ENCODE assay signal across 2 cellular contexts in the genomic region with DNA sequence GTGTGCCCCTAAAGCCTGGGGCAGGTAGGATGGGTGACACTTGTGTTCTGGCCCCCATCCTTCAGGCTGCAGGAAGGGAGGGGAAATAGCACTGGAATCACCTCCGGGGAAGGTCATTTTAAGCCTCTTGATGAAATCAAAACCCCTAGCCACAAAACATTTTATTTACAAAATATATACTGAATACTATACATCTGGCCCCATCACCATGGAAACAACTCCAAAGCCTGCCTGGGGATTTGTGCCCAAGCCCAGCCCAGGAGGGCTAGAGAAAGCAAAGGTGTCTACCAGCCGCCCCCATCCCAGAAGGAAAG.
TF ChIP-seq lines count a peak whose summit lies in the region.

No MANE protein-coding gene starts in this region.

TF ChIP-seq in GM23338, 12 proteins besides CTCF, POLR2A, EP300 and RAD21 (continues in another document):
- TF ChIP-seq, protein P1, sequence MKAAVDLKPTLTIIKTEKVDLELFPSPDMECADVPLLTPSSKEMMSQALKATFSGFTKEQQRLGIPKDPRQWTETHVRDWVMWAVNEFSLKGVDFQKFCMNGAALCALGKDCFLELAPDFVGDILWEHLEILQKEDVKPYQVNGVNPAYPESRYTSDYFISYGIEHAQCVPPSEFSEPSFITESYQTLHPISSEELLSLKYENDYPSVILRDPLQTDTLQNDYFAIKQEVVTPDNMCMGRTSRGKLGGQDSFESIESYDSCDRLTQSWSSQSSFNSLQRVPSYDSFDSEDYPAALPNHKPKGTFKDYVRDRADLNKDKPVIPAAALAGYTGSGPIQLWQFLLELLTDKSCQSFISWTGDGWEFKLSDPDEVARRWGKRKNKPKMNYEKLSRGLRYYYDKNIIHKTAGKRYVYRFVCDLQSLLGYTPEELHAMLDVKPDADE (IDR thresholded peaks at IDR 0.05), result no peak
- TF ChIP-seq ZNF114 (CRISPR knock-in tag; IDR thresholded peaks at IDR 0.05) (no peak), POLR2AphosphoS5 (IDR thresholded peaks at IDR 0.05; ENCODE audit: low read depth) (no peak), JUNB (IDR thresholded peaks at IDR 0.05; ENCODE audit: unreplicated experiment) (no peak), EZH2phosphoT487 (IDR thresholded peaks at IDR 0.05; ENCODE audit: unreplicated experiment) (no peak), EZH2 (IDR thresholded peaks at IDR 0.05; ENCODE audit: low read depth, unreplicated experiment) (no peak), STAT1 (IDR thresholded peaks at IDR 0.05; ENCODE audit: unreplicated experiment) (no peak), CREB1 (CRISPR knock-in tag; IDR thresholded peaks at IDR 0.05; ENCODE audit: low read depth) (no peak), NANOG (IDR thresholded peaks at IDR 0.05; ENCODE audit: borderline replicate concordance) (no peak)
- TF ChIP-seq, protein P2, sequence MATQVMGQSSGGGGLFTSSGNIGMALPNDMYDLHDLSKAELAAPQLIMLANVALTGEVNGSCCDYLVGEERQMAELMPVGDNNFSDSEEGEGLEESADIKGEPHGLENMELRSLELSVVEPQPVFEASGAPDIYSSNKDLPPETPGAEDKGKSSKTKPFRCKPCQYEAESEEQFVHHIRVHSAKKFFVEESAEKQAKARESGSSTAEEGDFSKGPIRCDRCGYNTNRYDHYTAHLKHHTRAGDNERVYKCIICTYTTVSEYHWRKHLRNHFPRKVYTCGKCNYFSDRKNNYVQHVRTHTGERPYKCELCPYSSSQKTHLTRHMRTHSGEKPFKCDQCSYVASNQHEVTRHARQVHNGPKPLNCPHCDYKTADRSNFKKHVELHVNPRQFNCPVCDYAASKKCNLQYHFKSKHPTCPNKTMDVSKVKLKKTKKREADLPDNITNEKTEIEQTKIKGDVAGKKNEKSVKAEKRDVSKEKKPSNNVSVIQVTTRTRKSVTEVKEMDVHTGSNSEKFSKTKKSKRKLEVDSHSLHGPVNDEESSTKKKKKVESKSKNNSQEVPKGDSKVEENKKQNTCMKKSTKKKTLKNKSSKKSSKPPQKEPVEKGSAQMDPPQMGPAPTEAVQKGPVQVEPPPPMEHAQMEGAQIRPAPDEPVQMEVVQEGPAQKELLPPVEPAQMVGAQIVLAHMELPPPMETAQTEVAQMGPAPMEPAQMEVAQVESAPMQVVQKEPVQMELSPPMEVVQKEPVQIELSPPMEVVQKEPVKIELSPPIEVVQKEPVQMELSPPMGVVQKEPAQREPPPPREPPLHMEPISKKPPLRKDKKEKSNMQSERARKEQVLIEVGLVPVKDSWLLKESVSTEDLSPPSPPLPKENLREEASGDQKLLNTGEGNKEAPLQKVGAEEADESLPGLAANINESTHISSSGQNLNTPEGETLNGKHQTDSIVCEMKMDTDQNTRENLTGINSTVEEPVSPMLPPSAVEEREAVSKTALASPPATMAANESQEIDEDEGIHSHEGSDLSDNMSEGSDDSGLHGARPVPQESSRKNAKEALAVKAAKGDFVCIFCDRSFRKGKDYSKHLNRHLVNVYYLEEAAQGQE (IDR thresholded peaks at IDR 0.05; ENCODE audit: unreplicated experiment), result no peak
- TF ChIP-seq, protein P3, sequence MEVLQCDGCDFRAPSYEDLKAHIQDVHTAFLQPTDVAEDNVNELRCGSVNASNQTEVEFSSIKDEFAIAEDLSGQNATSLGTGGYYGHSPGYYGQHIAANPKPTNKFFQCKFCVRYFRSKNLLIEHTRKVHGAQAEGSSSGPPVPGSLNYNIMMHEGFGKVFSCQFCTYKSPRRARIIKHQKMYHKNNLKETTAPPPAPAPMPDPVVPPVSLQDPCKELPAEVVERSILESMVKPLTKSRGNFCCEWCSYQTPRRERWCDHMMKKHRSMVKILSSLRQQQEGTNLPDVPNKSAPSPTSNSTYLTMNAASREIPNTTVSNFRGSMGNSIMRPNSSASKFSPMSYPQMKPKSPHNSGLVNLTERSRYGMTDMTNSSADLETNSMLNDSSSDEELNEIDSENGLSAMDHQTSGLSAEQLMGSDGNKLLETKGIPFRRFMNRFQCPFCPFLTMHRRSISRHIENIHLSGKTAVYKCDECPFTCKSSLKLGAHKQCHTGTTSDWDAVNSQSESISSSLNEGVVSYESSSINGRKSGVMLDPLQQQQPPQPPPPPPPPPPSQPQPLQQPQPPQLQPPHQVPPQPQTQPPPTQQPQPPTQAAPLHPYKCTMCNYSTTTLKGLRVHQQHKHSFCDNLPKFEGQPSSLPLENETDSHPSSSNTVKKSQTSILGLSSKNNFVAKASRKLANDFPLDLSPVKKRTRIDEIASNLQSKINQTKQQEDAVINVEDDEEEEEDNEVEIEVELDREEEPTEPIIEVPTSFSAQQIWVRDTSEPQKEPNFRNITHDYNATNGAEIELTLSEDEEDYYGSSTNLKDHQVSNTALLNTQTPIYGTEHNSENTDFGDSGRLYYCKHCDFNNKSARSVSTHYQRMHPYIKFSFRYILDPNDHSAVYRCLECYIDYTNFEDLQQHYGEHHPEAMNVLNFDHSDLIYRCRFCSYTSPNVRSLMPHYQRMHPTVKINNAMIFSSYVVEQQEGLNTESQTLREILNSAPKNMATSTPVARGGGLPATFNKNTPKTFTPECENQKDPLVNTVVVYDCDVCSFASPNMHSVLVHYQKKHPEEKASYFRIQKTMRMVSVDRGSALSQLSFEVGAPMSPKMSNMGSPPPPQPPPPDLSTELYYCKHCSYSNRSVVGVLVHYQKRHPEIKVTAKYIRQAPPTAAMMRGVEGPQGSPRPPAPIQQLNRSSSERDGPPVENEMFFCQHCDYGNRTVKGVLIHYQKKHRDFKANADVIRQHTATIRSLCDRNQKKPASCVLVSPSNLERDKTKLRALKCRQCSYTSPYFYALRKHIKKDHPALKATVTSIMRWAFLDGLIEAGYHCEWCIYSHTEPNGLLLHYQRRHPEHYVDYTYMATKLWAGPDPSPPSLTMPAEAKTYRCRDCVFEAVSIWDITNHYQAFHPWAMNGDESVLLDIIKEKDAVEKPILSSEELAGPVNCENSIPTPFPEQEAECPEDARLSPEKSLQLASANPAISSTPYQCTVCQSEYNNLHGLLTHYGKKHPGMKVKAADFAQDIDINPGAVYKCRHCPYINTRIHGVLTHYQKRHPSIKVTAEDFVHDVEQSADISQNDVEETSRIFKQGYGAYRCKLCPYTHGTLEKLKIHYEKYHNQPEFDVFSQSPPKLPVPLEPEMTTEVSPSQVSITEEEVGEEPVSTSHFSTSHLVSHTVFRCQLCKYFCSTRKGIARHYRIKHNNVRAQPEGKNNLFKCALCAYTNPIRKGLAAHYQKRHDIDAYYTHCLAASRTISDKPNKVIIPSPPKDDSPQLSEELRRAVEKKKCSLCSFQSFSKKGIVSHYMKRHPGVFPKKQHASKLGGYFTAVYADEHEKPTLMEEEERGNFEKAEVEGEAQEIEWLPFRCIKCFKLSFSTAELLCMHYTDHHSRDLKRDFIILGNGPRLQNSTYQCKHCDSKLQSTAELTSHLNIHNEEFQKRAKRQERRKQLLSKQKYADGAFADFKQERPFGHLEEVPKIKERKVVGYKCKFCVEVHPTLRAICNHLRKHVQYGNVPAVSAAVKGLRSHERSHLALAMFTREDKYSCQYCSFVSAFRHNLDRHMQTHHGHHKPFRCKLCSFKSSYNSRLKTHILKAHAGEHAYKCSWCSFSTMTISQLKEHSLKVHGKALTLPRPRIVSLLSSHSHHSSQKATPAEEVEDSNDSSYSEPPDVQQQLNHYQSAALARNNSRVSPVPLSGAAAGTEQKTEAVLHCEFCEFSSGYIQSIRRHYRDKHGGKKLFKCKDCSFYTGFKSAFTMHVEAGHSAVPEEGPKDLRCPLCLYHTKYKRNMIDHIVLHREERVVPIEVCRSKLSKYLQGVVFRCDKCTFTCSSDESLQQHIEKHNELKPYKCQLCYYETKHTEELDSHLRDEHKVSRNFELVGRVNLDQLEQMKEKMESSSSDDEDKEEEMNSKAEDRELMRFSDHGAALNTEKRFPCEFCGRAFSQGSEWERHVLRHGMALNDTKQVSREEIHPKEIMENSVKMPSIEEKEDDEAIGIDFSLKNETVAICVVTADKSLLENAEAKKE (CRISPR knock-in tag; IDR thresholded peaks at IDR 0.05), result no peak

TF ChIP-seq in K562, 482 proteins besides CTCF, POLR2A, EP300 and RAD21 (continues in another document):
- TF ChIP-seq, protein P4, sequence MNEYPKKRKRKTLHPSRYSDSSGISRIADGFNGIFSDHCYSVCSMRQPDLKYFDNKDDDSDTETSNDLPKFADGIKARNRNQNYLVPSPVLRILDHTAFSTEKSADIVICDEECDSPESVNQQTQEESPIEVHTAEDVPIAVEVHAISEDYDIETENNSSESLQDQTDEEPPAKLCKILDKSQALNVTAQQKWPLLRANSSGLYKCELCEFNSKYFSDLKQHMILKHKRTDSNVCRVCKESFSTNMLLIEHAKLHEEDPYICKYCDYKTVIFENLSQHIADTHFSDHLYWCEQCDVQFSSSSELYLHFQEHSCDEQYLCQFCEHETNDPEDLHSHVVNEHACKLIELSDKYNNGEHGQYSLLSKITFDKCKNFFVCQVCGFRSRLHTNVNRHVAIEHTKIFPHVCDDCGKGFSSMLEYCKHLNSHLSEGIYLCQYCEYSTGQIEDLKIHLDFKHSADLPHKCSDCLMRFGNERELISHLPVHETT (CRISPR knock-in tag; conservative IDR thresholded peaks at IDR 0.05 in 1 of 2, IDR thresholded peaks at IDR 0.05 in 1 of 2), result no peak
- TF ChIP-seq RFX1 (IDR thresholded peaks at IDR 0.05) (peak; percentile 88), SMARCB1 (IDR thresholded peaks at IDR 0.05; ENCODE audit: insufficient read length, low read depth) (no peak), ZNF583 (CRISPR knock-in tag; IDR thresholded peaks at IDR 0.05) (no peak), ZNF444 (CRISPR knock-in tag; IDR thresholded peaks at IDR 0.05) (no peak), LCOR (CRISPR knock-in tag; IDR thresholded peaks at IDR 0.05) (no peak), CCNT2 (IDR thresholded peaks at IDR 0.05; ENCODE audit: borderline replicate concordance, extremely low read depth, insufficient read length, low read depth, low read length) (no peak), KDM5B (IDR thresholded peaks at IDR 0.05; ENCODE audit: insufficient replicate concordance, low read depth, low read length) (no peak), FOXK1 (CRISPR knock-in tag; IDR thresholded peaks at IDR 0.05; ENCODE audit: borderline replicate concordance) (0 out of 2 replicates have a peak, but pooled peaks have one; percentile 31), RCOR1 (IDR thresholded peaks at IDR 0.05; ENCODE audit: borderline replicate concordance in 1 of 2, low read depth in 2 of 2, low read length in 2 of 2) (0 out of 4 replicates have a peak, but pooled peaks of 1 of the 2 experiments have one; percentile 8), GABPB1 (CRISPR knock-in tag; IDR thresholded peaks at IDR 0.05) (0 out of 2 replicates have a peak, but pooled peaks have one; percentile 58), SRSF3 (IDR thresholded peaks at IDR 0.05; ENCODE audit: insufficient read depth, low read length) (no peak), IFI16 (CRISPR knock-in tag; IDR thresholded peaks at IDR 0.05) (no peak)
- TF ChIP-seq, protein P5, sequence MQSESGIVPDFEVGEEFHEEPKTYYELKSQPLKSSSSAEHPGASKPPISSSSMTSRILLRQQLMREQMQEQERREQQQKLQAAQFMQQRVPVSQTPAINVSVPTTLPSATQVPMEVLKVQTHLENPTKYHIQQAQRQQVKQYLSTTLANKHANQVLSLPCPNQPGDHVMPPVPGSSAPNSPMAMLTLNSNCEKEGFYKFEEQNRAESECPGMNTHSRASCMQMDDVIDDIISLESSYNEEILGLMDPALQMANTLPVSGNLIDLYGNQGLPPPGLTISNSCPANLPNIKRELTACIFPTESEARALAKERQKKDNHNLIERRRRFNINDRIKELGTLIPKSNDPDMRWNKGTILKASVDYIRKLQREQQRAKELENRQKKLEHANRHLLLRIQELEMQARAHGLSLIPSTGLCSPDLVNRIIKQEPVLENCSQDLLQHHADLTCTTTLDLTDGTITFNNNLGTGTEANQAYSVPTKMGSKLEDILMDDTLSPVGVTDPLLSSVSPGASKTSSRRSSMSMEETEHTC (IDR thresholded peaks at IDR 0.05), result no peak
- TF ChIP-seq, protein P6, sequence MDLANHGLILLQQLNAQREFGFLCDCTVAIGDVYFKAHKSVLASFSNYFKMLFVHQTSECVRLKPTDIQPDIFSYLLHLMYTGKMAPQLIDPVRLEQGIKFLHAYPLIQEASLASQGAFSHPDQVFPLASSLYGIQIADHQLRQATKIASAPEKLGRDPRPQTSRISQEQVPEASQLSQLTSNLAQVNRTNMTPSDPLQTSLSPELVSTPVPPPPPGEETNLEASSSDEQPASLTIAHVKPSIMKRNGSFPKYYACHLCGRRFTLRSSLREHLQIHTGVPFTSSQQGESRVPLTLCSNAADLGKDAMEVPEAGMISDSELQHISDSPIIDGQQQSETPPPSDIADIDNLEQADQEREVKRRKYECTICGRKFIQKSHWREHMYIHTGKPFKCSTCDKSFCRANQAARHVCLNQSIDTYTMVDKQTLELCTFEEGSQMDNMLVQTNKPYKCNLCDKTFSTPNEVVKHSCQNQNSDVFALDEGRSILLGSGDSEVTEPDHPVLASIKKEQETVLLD (IDR thresholded peaks at IDR 0.05), result no peak
- TF ChIP-seq, protein P7, sequence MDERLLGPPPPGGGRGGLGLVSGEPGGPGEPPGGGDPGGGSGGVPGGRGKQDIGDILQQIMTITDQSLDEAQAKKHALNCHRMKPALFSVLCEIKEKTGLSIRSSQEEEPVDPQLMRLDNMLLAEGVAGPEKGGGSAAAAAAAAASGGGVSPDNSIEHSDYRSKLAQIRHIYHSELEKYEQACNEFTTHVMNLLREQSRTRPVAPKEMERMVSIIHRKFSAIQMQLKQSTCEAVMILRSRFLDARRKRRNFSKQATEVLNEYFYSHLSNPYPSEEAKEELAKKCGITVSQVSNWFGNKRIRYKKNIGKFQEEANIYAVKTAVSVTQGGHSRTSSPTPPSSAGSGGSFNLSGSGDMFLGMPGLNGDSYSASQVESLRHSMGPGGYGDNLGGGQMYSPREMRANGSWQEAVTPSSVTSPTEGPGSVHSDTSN (CRISPR knock-in tag; IDR thresholded peaks at IDR 0.05; ENCODE audit: low read depth), result no peak
- TF ChIP-seq, protein P7 (tag; conservative IDR thresholded peaks at IDR 0.05; ENCODE audit: low read depth), result no peak
- TF ChIP-seq, protein P8, sequence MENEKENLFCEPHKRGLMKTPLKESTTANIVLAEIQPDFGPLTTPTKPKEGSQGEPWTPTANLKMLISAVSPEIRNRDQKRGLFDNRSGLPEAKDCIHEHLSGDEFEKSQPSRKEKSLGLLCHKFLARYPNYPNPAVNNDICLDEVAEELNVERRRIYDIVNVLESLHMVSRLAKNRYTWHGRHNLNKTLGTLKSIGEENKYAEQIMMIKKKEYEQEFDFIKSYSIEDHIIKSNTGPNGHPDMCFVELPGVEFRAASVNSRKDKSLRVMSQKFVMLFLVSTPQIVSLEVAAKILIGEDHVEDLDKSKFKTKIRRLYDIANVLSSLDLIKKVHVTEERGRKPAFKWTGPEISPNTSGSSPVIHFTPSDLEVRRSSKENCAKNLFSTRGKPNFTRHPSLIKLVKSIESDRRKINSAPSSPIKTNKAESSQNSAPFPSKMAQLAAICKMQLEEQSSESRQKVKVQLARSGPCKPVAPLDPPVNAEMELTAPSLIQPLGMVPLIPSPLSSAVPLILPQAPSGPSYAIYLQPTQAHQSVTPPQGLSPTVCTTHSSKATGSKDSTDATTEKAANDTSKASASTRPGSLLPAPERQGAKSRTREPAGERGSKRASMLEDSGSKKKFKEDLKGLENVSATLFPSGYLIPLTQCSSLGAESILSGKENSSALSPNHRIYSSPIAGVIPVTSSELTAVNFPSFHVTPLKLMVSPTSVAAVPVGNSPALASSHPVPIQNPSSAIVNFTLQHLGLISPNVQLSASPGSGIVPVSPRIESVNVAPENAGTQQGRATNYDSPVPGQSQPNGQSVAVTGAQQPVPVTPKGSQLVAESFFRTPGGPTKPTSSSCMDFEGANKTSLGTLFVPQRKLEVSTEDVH (IDR thresholded peaks at IDR 0.05; ENCODE audit: low read depth, partially characterized antibody), result no peak
